In the genomic region with DNA sequence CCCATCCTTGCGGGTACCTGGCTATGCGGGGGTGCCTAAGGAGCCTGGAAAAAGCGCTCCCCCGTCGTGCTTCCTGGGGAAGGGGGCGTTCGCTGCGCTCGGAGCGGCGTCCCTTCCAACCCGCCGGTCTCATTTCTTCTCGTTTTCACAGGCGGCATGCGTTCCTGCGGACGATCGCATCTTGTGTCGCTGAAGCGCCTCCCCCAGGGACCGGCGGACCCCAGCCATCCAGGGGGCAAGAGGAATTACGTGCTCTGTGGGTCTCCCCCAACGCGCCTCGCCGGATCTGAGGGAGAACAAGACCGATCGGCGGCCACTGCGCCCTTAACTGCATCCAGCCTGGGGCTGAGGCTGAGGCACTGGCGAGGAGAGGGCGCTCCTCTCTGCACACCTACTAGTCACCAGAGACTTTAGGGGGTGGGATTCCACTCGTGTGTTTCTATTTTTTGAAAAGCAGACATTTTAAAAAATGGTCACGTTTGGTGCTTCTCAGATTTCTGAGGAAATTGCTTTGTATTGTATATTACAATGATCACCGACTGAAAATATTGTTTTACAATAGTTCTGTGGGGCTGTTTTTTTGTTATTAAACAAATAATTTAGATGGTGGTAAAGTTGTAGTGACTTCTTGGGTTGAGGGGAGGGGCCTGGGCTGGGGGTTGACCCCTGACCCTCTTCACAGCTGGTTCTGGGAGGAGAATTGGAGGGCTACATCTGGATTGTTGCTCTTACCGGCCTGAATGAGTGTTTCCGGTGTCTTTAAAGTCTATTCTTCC, we compare ENCODE assay signal across 8 cellular contexts. TPM values are rescaled to one million over a fixed set of nuclear protein-coding genes. Genes with fewer than 3 reads are reported as not detected.
A peak's percentile ranks its signal among the peaks of the same experiment; 100 is the strongest.
DNase-seq lines count a peak whose midpoint lies in the region; ATAC-seq and TF ChIP-seq lines count a peak whose summit lies in the region.

No MANE protein-coding gene starts in this region.

- intact Hi-C loops in CD14-positive monocyte (cut with micrococcal nuclease): loop anchor here (2.0 to 10.0 kb wide), 2 partner anchors 33 to 509 kb away; no protein-coding TSS in a partner anchor
- intact Hi-C loops in activated T-helper 2 cell treated with anti-CD3 and anti-CD28 coated beads, Interferon-gamma antibody, Interleukin-2, Interleukin-4, amounts not matched to agents 10 μg/mL and 5 μg/mL and 100 μg/mL, durations not matched to agents 14 hours and 24 hours and 36 hours (cut with micrococcal nuclease): loop anchor here (2.0 kb wide), 2 partner anchors 33 to 117 kb away; a partner anchor contains a TSS
- intact Hi-C loops in left cardiac atrium (cut with DNase I): loop anchor here in 1 of 2 donors (2.0 kb wide), 1 partner anchor 33 kb away; no protein-coding TSS in a partner anchor

- H3K36me3 Mint-ChIP-seq in CD14-positive monocyte: peaks cover 4 to 5% of the 10 kb centered on the region in 2 donors
- no peaks in the 10 kb centered on the region for H3K36me3 Mint-ChIP-seq in activated T-helper 2 cell treated with anti-CD3 and anti-CD28 coated beads, Interferon-gamma antibody, Interleukin-2, Interleukin-4, amounts not matched to agents 10 μg/mL and 5 μg/mL and 100 μg/mL, durations not matched to agents 14 hours and 24 hours and 36 hours (ENCODE audit: low read depth)

- peaks cover 26 to 50% (median 32%) of the 10 kb centered on the region in 3 donors for H3K27me3 Mint-ChIP-seq in CD14-positive monocyte (ENCODE audit: low read depth in 3 of 3)
- H3K27me3 Mint-ChIP-seq in activated T-helper 2 cell treated with anti-CD3 and anti-CD28 coated beads, Interferon-gamma antibody, Interleukin-2, Interleukin-4, amounts not matched to agents 10 μg/mL and 5 μg/mL and 100 μg/mL, durations not matched to agents 14 hours and 24 hours and 36 hours (ENCODE audit: low read depth): peaks cover 42% of the 10 kb centered on the region

- no peak for TF ChIP-seq CTCF in CD14-positive monocyte (IDR thresholded peaks at IDR 0.05)

- H3K27ac Mint-ChIP-seq in CD14-positive monocyte: peak overlapping the region in 5 of 7 donors; percentile 3 to 95 (median 90)
- H3K27ac Mint-ChIP-seq in activated T-helper 2 cell treated with anti-CD3 and anti-CD28 coated beads, Interferon-gamma antibody, Interleukin-2, Interleukin-4, amounts not matched to agents 10 μg/mL and 5 μg/mL and 100 μg/mL, durations not matched to agents 14 hours and 24 hours and 36 hours: no peak overlapping the region

- peaks cover 53% of the 10 kb centered on the region for H3K4me1 Mint-ChIP-seq in CD14-positive monocyte
- peaks cover 23% of the 10 kb centered on the region for H3K4me1 Mint-ChIP-seq in activated T-helper 2 cell treated with anti-CD3 and anti-CD28 coated beads, Interferon-gamma antibody, Interleukin-2, Interleukin-4, amounts not matched to agents 10 μg/mL and 5 μg/mL and 100 μg/mL, durations not matched to agents 14 hours and 24 hours and 36 hours (ENCODE audit: low read depth)

- peaks cover 0 to 14% (median 2%) of the 10 kb centered on the region in 7 donors for H3K9me3 Mint-ChIP-seq in CD14-positive monocyte
- no peaks in the 10 kb centered on the region for H3K9me3 Mint-ChIP-seq in activated T-helper 2 cell treated with anti-CD3 and anti-CD28 coated beads, Interferon-gamma antibody, Interleukin-2, Interleukin-4, amounts not matched to agents 10 μg/mL and 5 μg/mL and 100 μg/mL, durations not matched to agents 14 hours and 24 hours and 36 hours

- peak overlapping the region; percentile 95 to 97 for H3K4me3 Mint-ChIP-seq in CD14-positive monocyte
- H3K4me3 Mint-ChIP-seq in activated T-helper 2 cell treated with anti-CD3 and anti-CD28 coated beads, Interferon-gamma antibody, Interleukin-2, Interleukin-4, amounts not matched to agents 10 μg/mL and 5 μg/mL and 100 μg/mL, durations not matched to agents 14 hours and 24 hours and 36 hours (ENCODE audit: low read depth): peak overlapping the region; percentile 87

- no peak for ATAC-seq in left cardiac atrium
- no peak for ATAC-seq in GM21786 (IDR thresholded peaks at IDR 0.05; ENCODE audit: unreplicated experiment)
- no peak for ATAC-seq in GM21619 (IDR thresholded peaks at IDR 0.05; ENCODE audit: unreplicated experiment)
- no peak for ATAC-seq in GM19463 (IDR thresholded peaks at IDR 0.05; ENCODE audit: unreplicated experiment)

- no peak for TF ChIP-seq RAD21 in Ishikawa (IDR thresholded peaks at IDR 0.05; ENCODE audit: low read depth)

- TF ChIP-seq EP300 in Ishikawa (IDR thresholded peaks at IDR 0.05; ENCODE audit: borderline replicate concordance): no peak

- DNase-seq in CD14-positive monocyte (ENCODE audit: low spot score) (no peak), left cardiac atrium (peak; percentile 47), retina (peak; percentile 80)
- peak; percentile 14 for DNase-seq in activated T-helper 2 cell treated with anti-CD3 and anti-CD28 coated beads, Interferon-gamma antibody, Interleukin-2, Interleukin-4, amounts not matched to agents 10 μg/mL and 5 μg/mL and 100 μg/mL, durations not matched to agents 14 hours and 24 hours and 36 hours (ENCODE audit: low spot score)

TF ChIP-seq in Ishikawa, 13 proteins besides CTCF, POLR2A, EP300 and RAD21:
- TF ChIP-seq, protein P1, sequence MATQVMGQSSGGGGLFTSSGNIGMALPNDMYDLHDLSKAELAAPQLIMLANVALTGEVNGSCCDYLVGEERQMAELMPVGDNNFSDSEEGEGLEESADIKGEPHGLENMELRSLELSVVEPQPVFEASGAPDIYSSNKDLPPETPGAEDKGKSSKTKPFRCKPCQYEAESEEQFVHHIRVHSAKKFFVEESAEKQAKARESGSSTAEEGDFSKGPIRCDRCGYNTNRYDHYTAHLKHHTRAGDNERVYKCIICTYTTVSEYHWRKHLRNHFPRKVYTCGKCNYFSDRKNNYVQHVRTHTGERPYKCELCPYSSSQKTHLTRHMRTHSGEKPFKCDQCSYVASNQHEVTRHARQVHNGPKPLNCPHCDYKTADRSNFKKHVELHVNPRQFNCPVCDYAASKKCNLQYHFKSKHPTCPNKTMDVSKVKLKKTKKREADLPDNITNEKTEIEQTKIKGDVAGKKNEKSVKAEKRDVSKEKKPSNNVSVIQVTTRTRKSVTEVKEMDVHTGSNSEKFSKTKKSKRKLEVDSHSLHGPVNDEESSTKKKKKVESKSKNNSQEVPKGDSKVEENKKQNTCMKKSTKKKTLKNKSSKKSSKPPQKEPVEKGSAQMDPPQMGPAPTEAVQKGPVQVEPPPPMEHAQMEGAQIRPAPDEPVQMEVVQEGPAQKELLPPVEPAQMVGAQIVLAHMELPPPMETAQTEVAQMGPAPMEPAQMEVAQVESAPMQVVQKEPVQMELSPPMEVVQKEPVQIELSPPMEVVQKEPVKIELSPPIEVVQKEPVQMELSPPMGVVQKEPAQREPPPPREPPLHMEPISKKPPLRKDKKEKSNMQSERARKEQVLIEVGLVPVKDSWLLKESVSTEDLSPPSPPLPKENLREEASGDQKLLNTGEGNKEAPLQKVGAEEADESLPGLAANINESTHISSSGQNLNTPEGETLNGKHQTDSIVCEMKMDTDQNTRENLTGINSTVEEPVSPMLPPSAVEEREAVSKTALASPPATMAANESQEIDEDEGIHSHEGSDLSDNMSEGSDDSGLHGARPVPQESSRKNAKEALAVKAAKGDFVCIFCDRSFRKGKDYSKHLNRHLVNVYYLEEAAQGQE (IDR thresholded peaks at IDR 0.05; ENCODE audit: low read depth): 0 out of 2 replicates have a peak, but pooled peaks have one; percentile 10
- no peak for TF ChIP-seq EGR1 (IDR thresholded peaks at IDR 0.05)

RNA-seq across cellular contexts. Expression of a gene that starts 1.0 kb away (rescaled TPM):
- 10 to 100 TPM in 1 of 2 donors, 1 to 10 TPM in 1; 3.9 to 12.5 TPM for polyA plus RNA-seq in CD14-positive monocyte
- 1.5 and 2.1 TPM in 2 replicates for total RNA-seq in activated T-helper 2 cell treated with anti-CD3 and anti-CD28 coated beads, Interferon-gamma antibody, Interleukin-2, Interleukin-4, amounts not matched to agents 10 μg/mL and 5 μg/mL and 100 μg/mL, durations not matched to agents 14 hours and 24 hours and 36 hours
- 100 to 1,000 TPM; 103 to 222 TPM for total RNA-seq in left cardiac atrium

RNA-seq across cellular contexts. Expression of a gene that starts 31.6 kb away (rescaled TPM):
- polyA plus RNA-seq in CD14-positive monocyte: not detected
- total RNA-seq in activated T-helper 2 cell treated with anti-CD3 and anti-CD28 coated beads, Interferon-gamma antibody, Interleukin-2, Interleukin-4, amounts not matched to agents 10 μg/mL and 5 μg/mL and 100 μg/mL, durations not matched to agents 14 hours and 24 hours and 36 hours: not detected in 2 replicates
- 10 to 100 TPM; 11.4 to 12.6 TPM for total RNA-seq in left cardiac atrium

Comparison
In these comparisons a context has a peak if more than half of its experiments do, and no peak if none do; other contexts are left out.
1. RNA of a gene that starts 1.0 kb away (total RNA-seq): 103 to 222 TPM in left cardiac atrium; 1.5 to 2.1 TPM in activated T-helper 2 cell treated with anti-CD3 and anti-CD28 coated beads, Interferon-gamma antibody, Interleukin-2, Interleukin-4, amounts not matched to agents 10 μg/mL and 5 μg/mL and 100 μg/mL, durations not matched to agents 14 hours and 24 hours and 36 hours; every median in the first group is over 10 times any median in the second.
2. RNA of a gene that starts 31.6 kb away (total RNA-seq): 11.4 to 12.6 TPM in left cardiac atrium; not detected in activated T-helper 2 cell treated with anti-CD3 and anti-CD28 coated beads, Interferon-gamma antibody, Interleukin-2, Interleukin-4, amounts not matched to agents 10 μg/mL and 5 μg/mL and 100 μg/mL, durations not matched to agents 14 hours and 24 hours and 36 hours; every median in the first group is over 10 times any median in the second.